ENCODE assay signal across 27 cellular contexts in the genomic region with DNA sequence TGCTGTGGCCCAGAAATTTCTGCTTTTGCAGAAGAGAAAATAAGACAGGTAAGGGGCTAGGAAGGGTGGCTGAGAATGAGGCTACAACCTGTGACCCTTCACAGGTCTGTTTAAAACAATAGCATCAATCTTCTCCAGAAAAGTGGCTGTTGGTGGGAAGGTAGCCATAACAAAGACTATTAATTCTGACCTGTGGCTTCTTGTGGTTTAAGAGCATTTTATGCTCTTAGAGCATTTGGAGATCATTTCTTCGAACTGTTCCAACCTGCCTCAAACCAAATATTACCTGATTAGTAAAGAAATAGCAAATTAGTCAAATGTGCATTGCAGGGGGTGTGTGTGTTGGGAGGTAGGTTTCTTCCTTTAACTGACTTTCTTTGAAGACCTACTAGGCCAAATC. TPM values are rescaled to one million over a fixed set of nuclear protein-coding genes. Genes with fewer than 3 reads are reported as not detected.
DNase-seq lines count a peak whose midpoint lies in the region; ATAC-seq and TF ChIP-seq lines count a peak whose summit lies in the region.
"Had no signal": no experiment of that assay in that cellular context is flagged by ENCODE, and none has a peak within 500 bp of the region (broad histone marks: within the 10 kb centered on the region; RNA-seq: fewer than 3 reads in every experiment).

No MANE protein-coding gene starts in this region.

- no peaks in the 10 kb centered on the region for H3K27me3 ChIP-seq in right lobe of liver
- H3K27me3 ChIP-seq: gastroesophageal sphincter, uterus had no signal

- POLR2A ChIA-PET in RWPE1 (lab: Yijun Ruan, JAX; ENCODE audit: low non-redundant PET) = no interaction called here

- H3K27ac Mint-ChIP-seq in activated naive CD4-positive, alpha-beta T cell treated with anti-CD3 and anti-CD28 coated beads for 36 hours = peak overlapping the region; percentile 4
- no peak overlapping the region for H3K27ac Mint-ChIP-seq in activated naive CD4-positive, alpha-beta T cell treated with anti-CD3 and anti-CD28 coated beads, Interleukin-2, amount 50 U/mL, for 72 hours
- peak overlapping the region; percentile 82 for H3K27ac Mint-ChIP-seq in chondrocyte (ENCODE audit: unreplicated experiment)
- peak overlapping the region; percentile 91 for H3K27ac Mint-ChIP-seq in stimulated activated effector memory CD8-positive, alpha-beta T cell treated with anti-CD3 and anti-CD28 coated beads, Interleukin-12 subunit alpha, Interleukin-12 subunit beta, amount 100 ng/mL, for 72 hours
- H3K27ac Mint-ChIP-seq: brain; HFFc6; nephron; T-helper 2 cell treated with Interferon-gamma antibody and Interleukin-4, amounts not matched to agents 5 μg/mL and 100 μg/mL, for 36 hours had no signal

- TF ChIP-seq CTCF in RWPE1 (conservative IDR thresholded peaks at IDR 0.05; ENCODE audit: low read depth) (no peak), chondrocyte (IDR thresholded peaks at IDR 0.05) (no peak), right lobe of liver (IDR thresholded peaks at IDR 0.05) (no peak)

- intact Hi-C loops in activated naive CD4-positive, alpha-beta T cell treated with anti-CD3 and anti-CD28 coated beads for 36 hours (cut with micrococcal nuclease) = no loop called here
- intact Hi-C loops in right lobe of liver (cut with DNase I) = no loop called here

- H3K9me3 Mint-ChIP-seq in activated naive CD4-positive, alpha-beta T cell treated with anti-CD3 and anti-CD28 coated beads for 36 hours = peaks cover under 1% of the 10 kb centered on the region
- H3K9me3 Mint-ChIP-seq in activated naive CD4-positive, alpha-beta T cell treated with anti-CD3 and anti-CD28 coated beads, Interleukin-2, amount 50 U/mL, for 72 hours = peaks cover 0 to 5% of the 10 kb centered on the region in 2 donors
- peaks cover 3% of the 10 kb centered on the region for H3K9me3 Mint-ChIP-seq in chondrocyte (ENCODE audit: low read depth)
- peaks cover 1% of the 10 kb centered on the region for H3K9me3 Mint-ChIP-seq in stimulated activated effector memory CD8-positive, alpha-beta T cell treated with anti-CD3 and anti-CD28 coated beads, Interleukin-12 subunit alpha, Interleukin-12 subunit beta, amount 100 ng/mL, for 72 hours

- H3K9me3 ChIP-seq in right lobe of liver = no peaks in the 10 kb centered on the region
- H3K9me3 ChIP-seq: uterus had no signal

- H3K4me3 ChIP-seq in right lobe of liver = no peak overlapping the region
- H3K4me3 ChIP-seq: gastroesophageal sphincter, uterus had no signal

- H3K27me3 Mint-ChIP-seq in activated naive CD4-positive, alpha-beta T cell treated with anti-CD3 and anti-CD28 coated beads for 36 hours (ENCODE audit: low read depth) = peaks cover 4% of the 10 kb centered on the region
- H3K27me3 Mint-ChIP-seq in chondrocyte (ENCODE audit: low read depth) = no peaks in the 10 kb centered on the region

- no peak for DNase-seq in activated naive CD4-positive, alpha-beta T cell treated with anti-CD3 and anti-CD28 coated beads for 36 hours
- no peak for DNase-seq in activated naive CD4-positive, alpha-beta T cell treated with anti-CD3 and anti-CD28 coated beads, Interleukin-2, amount 50 U/mL, for 72 hours (ENCODE audit: low spot score in 2 of 2)
- no peak for DNase-seq in RWPE1 (ENCODE audit: low spot score)
- DNase-seq in chondrocyte (ENCODE audit: low spot score) = no peak
- no peak for DNase-seq in stimulated activated effector memory CD8-positive, alpha-beta T cell treated with anti-CD3 and anti-CD28 coated beads, Interleukin-12 subunit alpha, Interleukin-12 subunit beta, amount 100 ng/mL, for 72 hours (ENCODE audit: low spot score in 2 of 2)
- no peak for DNase-seq in right lobe of liver
- DNase-seq in kidney glomerular epithelial cell (lab: John Stamatoyannopoulos, UW) = no peak
- no peak for DNase-seq in GM19238 (ENCODE audit: insufficient read length, low spot score)
- DNase-seq: activated CD4-positive, alpha-beta T cell treated with anti-CD3 and anti-CD28 coated beads for 1 hour; activated effector memory CD4-positive, alpha-beta T cell treated with anti-CD3 and anti-CD28 coated beads, Interleukin-2, amount 50 U/mL, for 16 hours; cerebellar nuclear complex; HFFc6; hippocampal formation; KG1; left colon; MM.1S; NCI-H1105 treated with DMSO at 0.1 percent for 48 hours; NCI-H187 treated with DMSO at 0.1 percent for 48 hours; NCI-H524 treated with DMSO at 0.1 percent for 48 hours; NK-92 treated with Interleukin-12 subunit alpha and Interleukin-12 subunit beta, amount 100 ng/mL, for 24 hours; SHP77; stimulated activated naive CD4-positive, alpha-beta T cell; uterus had no signal

- no peak overlapping the region for H3K4me3 Mint-ChIP-seq in activated naive CD4-positive, alpha-beta T cell treated with anti-CD3 and anti-CD28 coated beads for 36 hours
- no peak overlapping the region for H3K4me3 Mint-ChIP-seq in chondrocyte (ENCODE audit: unreplicated experiment)
- no peak overlapping the region for H3K4me3 Mint-ChIP-seq in stimulated activated effector memory CD8-positive, alpha-beta T cell treated with anti-CD3 and anti-CD28 coated beads, Interleukin-12 subunit alpha, Interleukin-12 subunit beta, amount 100 ng/mL, for 72 hours
- H3K4me3 Mint-ChIP-seq: brain; HFFc6; nephron; T-helper 2 cell treated with Interferon-gamma antibody and Interleukin-4, amounts not matched to agents 5 μg/mL and 100 μg/mL, for 36 hours had no signal

- H3K4me1 ChIP-seq in right lobe of liver = peaks cover 0 to 7% (median 0%) of the 10 kb centered on the region in 4 donors
- H3K4me1 ChIP-seq: gastroesophageal sphincter, uterus had no signal

- CTCF ChIA-PET in activated naive CD4-positive, alpha-beta T cell treated with anti-CD3 and anti-CD28 coated beads for 36 hours (lab: Charles Lee) = no interaction called here
- CTCF ChIA-PET in RWPE1 (lab: Yijun Ruan, JAX) = no interaction called here

- no peak for ATAC-seq in activated naive CD4-positive, alpha-beta T cell treated with anti-CD3 and anti-CD28 coated beads, Interleukin-2, amount 50 U/mL, for 72 hours
- no peak for ATAC-seq in stimulated activated effector memory CD8-positive, alpha-beta T cell treated with anti-CD3 and anti-CD28 coated beads, Interleukin-12 subunit alpha, Interleukin-12 subunit beta, amount 100 ng/mL, for 72 hours
- no peak for ATAC-seq in right lobe of liver
- ATAC-seq: gastroesophageal sphincter had no signal

- no peaks in the 10 kb centered on the region for H3K36me3 ChIP-seq in right lobe of liver
- H3K36me3 ChIP-seq: gastroesophageal sphincter, uterus had no signal

- H3K27ac ChIP-seq in RWPE1 (peak overlapping the region; percentile 65), right lobe of liver (no peak overlapping the region)
- H3K27ac ChIP-seq: gastroesophageal sphincter, uterus had no signal

- no peak for TF ChIP-seq POLR2A in right lobe of liver (IDR thresholded peaks at IDR 0.05)

- H3K36me3 Mint-ChIP-seq in activated naive CD4-positive, alpha-beta T cell treated with anti-CD3 and anti-CD28 coated beads for 36 hours (ENCODE audit: low read depth) = no peaks in the 10 kb centered on the region
- peaks cover 0 to 1% of the 10 kb centered on the region in 2 donors for H3K36me3 Mint-ChIP-seq in activated naive CD4-positive, alpha-beta T cell treated with anti-CD3 and anti-CD28 coated beads, Interleukin-2, amount 50 U/mL, for 72 hours
- peaks cover under 1% of the 10 kb centered on the region for H3K36me3 Mint-ChIP-seq in chondrocyte (ENCODE audit: low read depth)
- no peaks in the 10 kb centered on the region for H3K36me3 Mint-ChIP-seq in stimulated activated effector memory CD8-positive, alpha-beta T cell treated with anti-CD3 and anti-CD28 coated beads, Interleukin-12 subunit alpha, Interleukin-12 subunit beta, amount 100 ng/mL, for 72 hours
- H3K36me3 Mint-ChIP-seq: brain had no signal

- H3K4me1 Mint-ChIP-seq in activated naive CD4-positive, alpha-beta T cell treated with anti-CD3 and anti-CD28 coated beads for 36 hours (ENCODE audit: low read depth) = peaks cover 29% of the 10 kb centered on the region
- H3K4me1 Mint-ChIP-seq in chondrocyte (ENCODE audit: low read depth) = peaks cover 18% of the 10 kb centered on the region
- peaks cover 21% of the 10 kb centered on the region for H3K4me1 Mint-ChIP-seq in stimulated activated effector memory CD8-positive, alpha-beta T cell treated with anti-CD3 and anti-CD28 coated beads, Interleukin-12 subunit alpha, Interleukin-12 subunit beta, amount 100 ng/mL, for 72 hours
- H3K4me1 Mint-ChIP-seq: nephron had no signal

- 88% methylated on average over 1 of the region's 1 CpG for WGBS in right lobe of liver (ENCODE audit: insufficient coverage, low coverage, low lambda C conversion rate, missing lambda C conversion rate)

RNA-seq across cellular contexts. Expression of a gene that starts 15.2 kb away (rescaled TPM):
- total RNA-seq in activated naive CD4-positive, alpha-beta T cell treated with anti-CD3 and anti-CD28 coated beads for 36 hours = 10 to 100 TPM in 1 of 2 experiments, 1 to 10 TPM in 1; 9.2 to 10.3 TPM
- total RNA-seq in activated naive CD4-positive, alpha-beta T cell treated with anti-CD3 and anti-CD28 coated beads, Interleukin-2, amount 50 U/mL, for 72 hours = 10 to 100 TPM; 19.2 to 19.6 TPM
- total RNA-seq in chondrocyte = 16.4 to 31.2 TPM (median 29.5 TPM) in 3 replicates
- 10 to 100 TPM in 3 of 6 experiments, 1 to 10 TPM in 3; 7.3 to 14.2 (median 10.5) TPM for total RNA-seq in right lobe of liver

RNA-seq across cellular contexts. Expression of a gene that starts 39.5 kb away (rescaled TPM):
- 10 to 100 TPM; 19.0 to 19.1 TPM for total RNA-seq in activated naive CD4-positive, alpha-beta T cell treated with anti-CD3 and anti-CD28 coated beads for 36 hours
- total RNA-seq in activated naive CD4-positive, alpha-beta T cell treated with anti-CD3 and anti-CD28 coated beads, Interleukin-2, amount 50 U/mL, for 72 hours = 10 to 100 TPM in 1 of 2 donors, 1 to 10 TPM in 1; 5.1 to 17.4 TPM
- total RNA-seq in chondrocyte (329 to 348 TPM (median 333 TPM) in 3 replicates), right lobe of liver (10 to 100 TPM; 16.8 to 43.7 (median 28.3) TPM)

Comparison
In these comparisons a context has a peak if more than half of its experiments do, and no peak if none do; other contexts are left out.
1. H3K27ac Mint-ChIP-seq: peak in activated naive CD4-positive, alpha-beta T cell treated with anti-CD3 and anti-CD28 coated beads for 36 hours (single experiment), chondrocyte (single experiment) and stimulated activated effector memory CD8-positive, alpha-beta T cell treated with anti-CD3 and anti-CD28 coated beads, Interleukin-12 subunit alpha, Interleukin-12 subunit beta, amount 100 ng/mL, for 72 hours (single experiment); none in activated naive CD4-positive, alpha-beta T cell treated with anti-CD3 and anti-CD28 coated beads, Interleukin-2, amount 50 U/mL, for 72 hours (0 of 2).